In the genomic region with DNA sequence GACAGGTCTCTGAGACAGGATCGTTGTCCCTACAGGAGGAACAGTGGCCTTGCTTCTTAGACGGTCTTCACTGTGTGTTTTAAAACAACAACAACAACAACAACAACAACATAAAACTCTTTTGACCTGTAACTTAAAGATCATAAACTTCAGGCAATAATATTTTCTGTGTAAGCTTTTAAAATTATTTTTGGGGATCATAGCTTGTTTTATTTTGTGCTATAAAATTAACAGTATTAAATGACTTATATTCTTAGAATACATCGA, we compare ENCODE assay signal across 17 cellular contexts. TPM values are rescaled to one million over a fixed set of nuclear protein-coding genes. Genes with fewer than 3 reads are reported as not detected.
DNase-seq lines count a peak whose midpoint lies in the region; ATAC-seq, FAIRE-seq and TF ChIP-seq lines count a peak whose summit lies in the region.
"Had no signal": no experiment of that assay in that cellular context is flagged by ENCODE, and none has a peak within 500 bp of the region (broad histone marks: within the 10 kb centered on the region; RNA-seq: fewer than 3 reads in every experiment).

No MANE protein-coding gene starts in this region.

- H3K79me2 ChIP-seq in GM23338 (replicated peaks; ENCODE audit: insufficient read depth) (peaks cover 34% of the 10 kb centered on the region), K562 (ENCODE audit: control insufficient read depth, insufficient read depth, low read length) (peaks cover 49% of the 10 kb centered on the region)

- intact Hi-C loops in K562 (cut with micrococcal nuclease) = no loop called here
- intact Hi-C loops in right lobe of liver (cut with DNase I) = no loop called here

- peaks cover 9% of the 10 kb centered on the region; the same call in 2 of the 3 replicates for H3K4me1 Mint-ChIP-seq in GM23338

- FAIRE-seq in K562 (lab: Jason Lieb, UNC) (peak; percentile 23), small intestine (lab: Jason Lieb, UNC) (no peak)
- FAIRE-seq: G401.6, GM12892, H1 had no signal

- H3K9me3 Mint-ChIP-seq in GM23338 = no peaks in the 10 kb centered on the region
- H3K9me3 Mint-ChIP-seq: CD4-positive, CD25-positive, alpha-beta regulatory T cell had no signal

- BruUV-seq in K562 (replicated peaks; lab: Mats Ljungman, UMichigan) = no TSS peak

- DNase-seq in GM23338 (ENCODE audit: low spot score) (no peak), K562 (ENCODE audit: extremely low read depth in 1 of 4, low spot score in 3 of 4) (no peak), right lobe of liver (no peak), small intestine (no peak), HEK293T (ENCODE audit: extremely low spot score) (no peak), H7 (no peak), islet precursor cell (no peak)
- DNase-seq in activated naive CD4-positive, alpha-beta T cell (lab: John Stamatoyannopoulos, UW) = no peak
- DNase-seq: Calu3; CD4-positive, CD25-positive, alpha-beta regulatory T cell; KG1; NCI-H1092; NCI-H2107; NCI-H446 had no signal

- H3K9me1 ChIP-seq in K562 (ENCODE audit: control insufficient read depth, insufficient read depth, low read length) = peaks cover 4% of the 10 kb centered on the region

- no peak for TF ChIP-seq POLR2A in K562 (conservative IDR thresholded peaks at IDR 0.05)
- no peak for TF ChIP-seq POLR2A in right lobe of liver (IDR thresholded peaks at IDR 0.05)

- no peaks in the 10 kb centered on the region for H3K9me2 ChIP-seq in GM23338 (ENCODE audit: insufficient read depth)

- H3K36me3 Mint-ChIP-seq in GM23338 (ENCODE audit: low read depth) = peaks cover 46% of the 10 kb centered on the region

- TF ChIP-seq CTCF in GM23338 (conservative IDR thresholded peaks at IDR 0.05; ENCODE audit: low read depth in 2 of 2) (no peak), K562 (IDR thresholded peaks at IDR 0.05 in 2 of 3, conservative IDR thresholded peaks at IDR 0.05 in 1 of 3; ENCODE audit: insufficient read depth in 2 of 3, low read depth in 1 of 3, low read length in 3 of 3) (no peak), right lobe of liver (IDR thresholded peaks at IDR 0.05) (no peak)

- H3K4me2 ChIP-seq in GM23338 (no peak overlapping the region), K562 (ENCODE audit: insufficient read depth, low read length) (no peak overlapping the region)

- 79% methylated on average over 3 of the region's 3 CpGs for WGBS in K562 (ENCODE audit: insufficient coverage, low coverage, missing lambda C conversion rate)
- 57% methylated on average over 3 of the region's 3 CpGs for WGBS in right lobe of liver (ENCODE audit: insufficient coverage, low coverage, low lambda C conversion rate, missing lambda C conversion rate)
- WGBS in small intestine, 3 donors = 19 to 56% (median 40%) methylated on average over 3 of the region's 3 CpGs

- ATAC-seq in GM23338 (no peak), K562 (no peak), right lobe of liver (no peak)

- H3K4me3 Mint-ChIP-seq in GM23338 = no peak overlapping the region
- H3K4me3 Mint-ChIP-seq: CD4-positive, CD25-positive, alpha-beta regulatory T cell had no signal

- in situ Hi-C loops in K562 (cut with MboI) = loop anchor here (25.0 kb wide), 1 partner anchor 184 kb away; no protein-coding TSS in a partner anchor

- no peak for TF ChIP-seq EP300 in K562 (IDR thresholded peaks at IDR 0.05; ENCODE audit: low read length)

- H3K36me3 ChIP-seq in GM23338 (ENCODE audit: insufficient read depth) (peaks cover 21% of the 10 kb centered on the region), K562 (ENCODE audit: control insufficient read depth, insufficient read depth, low read length) (peaks cover 62% of the 10 kb centered on the region), right lobe of liver (peaks cover 0 to 14% (median 6%) of the 10 kb centered on the region in 4 donors), small intestine (ENCODE audit: control insufficient read depth in 2 of 2, insufficient read depth in 2 of 2, low read length in 2 of 2) (peaks cover 7 to 17% of the 10 kb centered on the region in 2 donors), H7 (replicated peaks; ENCODE audit: control insufficient read depth, insufficient read depth, low read length) (peaks cover 26% of the 10 kb centered on the region)

- POLR2A ChIA-PET in K562 (lab: Yijun Ruan, JAX) (interaction anchor here (0.6 to 64.4 kb wide), 11 partner anchors 7 to 150 kb away, joined by 3 to 1556 read pairs (median 18); a partner anchor contains a TSS), HEK293T (lab: Yijun Ruan, JAX) (interaction anchor here (1.9 to 2.4 kb wide), 2 partner anchors 29 to 33 kb away, joined by 5 to 8 read pairs; a partner anchor contains a TSS)

- CTCF ChIA-PET in K562 (lab: Yijun Ruan, JAX; ENCODE audit: low intra/inter-chr PET ratio) (no interaction called here), HEK293T (lab: Yijun Ruan, JAX) (interaction anchor here (1.9 kb wide), 1 partner anchor 16 kb away, joined by 7 read pairs; no protein-coding TSS in a partner anchor)

- H3K9ac ChIP-seq in K562 (ENCODE audit: insufficient read depth in 1 of 2, low read depth in 2 of 2, low read length in 2 of 2) = no peak overlapping the region

- H3K27ac ChIP-seq in GM23338 (ENCODE audit: low read depth) (no peak overlapping the region), K562 (ENCODE audit: extremely low read depth, low read depth, low read length) (no peak overlapping the region; the same call in 2 of the 3 replicates), right lobe of liver (peak overlapping the region; percentile 56 to 86 (median 85)), small intestine (ENCODE audit: low read depth in 1 of 2, low read length in 1 of 2) (peak overlapping the region; percentile 79 to 90)

- peaks cover 44% of the 10 kb centered on the region for H4K20me1 ChIP-seq in GM23338 (replicated peaks; ENCODE audit: insufficient read depth)
- peaks cover 66% of the 10 kb centered on the region for H4K20me1 ChIP-seq in K562 (replicated peaks; ENCODE audit: control insufficient read depth, insufficient read depth, low read length)

- H3K9me3 ChIP-seq in K562 (replicated peaks; ENCODE audit: control insufficient read depth, insufficient read depth, low read depth, low read length) = no peaks in the 10 kb centered on the region
- H3K9me3 ChIP-seq in right lobe of liver = no peaks in the 10 kb centered on the region
- H3K9me3 ChIP-seq in small intestine (ENCODE audit: control insufficient read depth, low read depth) = no peaks in the 10 kb centered on the region

- peaks cover 8% of the 10 kb centered on the region for H3K27me3 Mint-ChIP-seq in GM23338 (ENCODE audit: insufficient read depth, low read depth, poor library complexity)

- TF ChIP-seq RAD21 in K562 (CRISPR knock-in tag; conservative IDR thresholded peaks at IDR 0.05 in 1 of 2, IDR thresholded peaks at IDR 0.05 in 1 of 2) = no peak

- H2AFZ ChIP-seq in GM23338 (no peak overlapping the region), K562 (ENCODE audit: low read depth, low read length) (no peak overlapping the region)

- H3K4me1 ChIP-seq in GM23338 (ENCODE audit: insufficient read depth) (peaks cover 7% of the 10 kb centered on the region; the same call in 1 of the 2 replicates), K562 (replicated peaks in 1 of 2; ENCODE audit: control insufficient read depth in 2 of 2, insufficient read depth in 2 of 2, low read length in 2 of 2) (peaks cover 0 to 29% of the 10 kb centered on the region in 2 experiments; a peak in 2 of 5 replicates), right lobe of liver (peaks cover 0 to 51% (median 25%) of the 10 kb centered on the region in 4 donors), small intestine (ENCODE audit: control insufficient read depth in 2 of 2, insufficient read depth in 1 of 2, low read depth in 1 of 2, low read length in 1 of 2) (peaks cover 5 to 11% of the 10 kb centered on the region in 2 donors)

- peaks cover 16% of the 10 kb centered on the region for H3F3A ChIP-seq in GM23338 (replicated peaks; ENCODE audit: low read depth)

- H3K27ac Mint-ChIP-seq in GM23338 = peak overlapping the region; percentile 80; the same call in 1 of the 2 replicates

- H3K4me3 ChIP-seq in GM23338 (no peak overlapping the region), K562 (no peak overlapping the region), right lobe of liver (no peak overlapping the region), small intestine (ENCODE audit: low read depth in 1 of 2, low read length in 2 of 2) (no peak overlapping the region), H7 (ENCODE audit: insufficient read depth, low read depth, low read length) (no peak overlapping the region)

- peaks cover 11% of the 10 kb centered on the region; the same call in 1 of the 2 replicates for H3K27me3 ChIP-seq in GM23338 (ENCODE audit: insufficient read depth)
- H3K27me3 ChIP-seq in K562 (ENCODE audit: control insufficient read depth in 2 of 2, insufficient read depth in 2 of 2, low read length in 2 of 2) = no peaks in the 10 kb centered on the region
- no peaks in the 10 kb centered on the region for H3K27me3 ChIP-seq in right lobe of liver
- no peaks in the 10 kb centered on the region for H3K27me3 ChIP-seq in small intestine (ENCODE audit: control insufficient read depth in 2 of 2, insufficient read depth in 2 of 2, low read length in 2 of 2)
- H3K27me3 ChIP-seq in H7 (ENCODE audit: control insufficient read depth, insufficient read depth, low read length) = peaks cover 2% of the 10 kb centered on the region; the same call in 1 of the 2 replicates

RNA-seq across cellular contexts. Expression of a gene that starts 13.8 kb away (rescaled TPM):
- total RNA-seq in GM23338 (2014; rRNA removed; shearing (Covaris generic)) = 0.45 and 1.7 TPM in 2 replicates
- polyA plus RNA-seq in GM23338 (2016; fragmentation: Nextera tagmentation; extraction: Ambion mirVana) (1.4 and 1.5 TPM in 2 replicates), K562 (2011; rRNA removed) (0.04 and 0.08 TPM in 2 replicates), K562 (2014; fragmentation: Illumina TruSeq; extraction: Trizol) (0.06 TPM in 1 of 2 replicates, not detected in the other), K562 (2014; fragmentation: Nextera tagmentation; extraction: Ambion mirVana) (under 1 TPM; 0.03 to 0.06 TPM), K562 (2014; rRNA removed) (0.15 TPM in 1 of 2 replicates, not detected in the other), small intestine (1 to 10 TPM; 5.1 to 9.4 (median 6.8) TPM)
- total RNA-seq in K562 (2011; cell fraction: chromatin; rRNA removed; ENCODE audit: low replicate concordance) = 0.14 and 1.4 TPM in 2 replicates
- total RNA-seq in K562 (2011; cell fraction: nucleolus; rRNA removed) = 0.33 and 1.2 TPM in 2 replicates
- 0.53 and 0.81 TPM in 2 replicates for total RNA-seq in K562 (2011; cell fraction: nucleoplasm; rRNA removed)
- total RNA-seq in K562 (2014; rRNA removed) (0.14 TPM in 1 of 2 replicates, not detected in the other), K562 (2014; rRNA removed; fragmentation: Illumina TruSeq; extraction: Trizol) (0.10 TPM in 1 of 2 replicates, not detected in the other), K562 (2015; rRNA removed; fragmentation: Illumina TruSeq; extraction: Trizol) (0.07 TPM in 1 of 2 replicates, not detected in the other), K562 (2021) (0.20 and 0.56 TPM in 2 replicates), right lobe of liver (1 to 10 TPM in 3 of 6 experiments, under 1 TPM in 3; 0.37 to 1.4 (median 1.0) TPM)
- 0.06 TPM in 1 of 2 replicates, not detected in the other for polyA plus RNA-seq in K562 (2011; cell fraction: cytosol; rRNA removed)
- 0.80 and 0.87 TPM in 2 replicates for polyA plus RNA-seq in K562 (2011; cell fraction: nucleus; rRNA removed)
- 0.27 and 0.50 TPM in 2 replicates for polyA plus RNA-seq in K562 (2012)
- polyA minus RNA-seq in K562 (2011; rRNA and poly(A)+ RNA removed) = 0.06 TPM in 1 of 2 replicates, not detected in the other
- polyA minus RNA-seq in K562 (2011; cell fraction: cytosol; rRNA and poly(A)+ RNA removed) = not detected in 2 replicates
- 0.27 and 0.44 TPM in 2 replicates for polyA minus RNA-seq in K562 (2011; cell fraction: nucleus; rRNA and poly(A)+ RNA removed)
- total RNA-seq in H7 (2014; rRNA removed; shearing (Covaris generic)) = 0.38 and 1.5 TPM in 2 replicates
- polyA plus RNA-seq: CD4-positive, CD25-positive, alpha-beta regulatory T cell had no signal

RNA-seq across cellular contexts. Expression of a gene that starts 28.8 kb away (rescaled TPM):
- total RNA-seq in GM23338 (2014; rRNA removed; shearing (Covaris generic)) = 39.9 and 41.1 TPM in 2 replicates
- polyA plus RNA-seq in GM23338 (2016; fragmentation: Nextera tagmentation; extraction: Ambion mirVana) (7.7 and 9.2 TPM in 2 replicates), K562 (2011; rRNA removed) (63.0 and 88.5 TPM in 2 replicates), K562 (2014; fragmentation: Illumina TruSeq; extraction: Trizol) (74.3 and 89.8 TPM in 2 replicates), K562 (2014; fragmentation: Nextera tagmentation; extraction: Ambion mirVana) (1 to 10 TPM; 2.2 to 3.1 TPM), K562 (2014; rRNA removed) (115 and 129 TPM in 2 replicates), small intestine (10 to 100 TPM; 22.7 to 38.0 (median 26.8) TPM)
- total RNA-seq in K562 (2011; cell fraction: chromatin; rRNA removed; ENCODE audit: low replicate concordance) = 338 and 754 TPM in 2 replicates
- total RNA-seq in K562 (2011; cell fraction: nucleolus; rRNA removed) = 395 and 404 TPM in 2 replicates
- total RNA-seq in K562 (2011; cell fraction: nucleoplasm; rRNA removed) = 258 and 287 TPM in 2 replicates
- total RNA-seq in K562 (2014; rRNA removed) (87.2 and 120 TPM in 2 replicates), K562 (2014; rRNA removed; fragmentation: Illumina TruSeq; extraction: Trizol) (46.4 and 63.0 TPM in 2 replicates), K562 (2015; rRNA removed; fragmentation: Illumina TruSeq; extraction: Trizol) (51.3 and 53.2 TPM in 2 replicates), K562 (2021) (132 and 135 TPM in 2 replicates), right lobe of liver (10 to 100 TPM; 22.7 to 33.3 (median 27.0) TPM)
- 50.8 and 68.8 TPM in 2 replicates for polyA plus RNA-seq in K562 (2011; cell fraction: cytosol; rRNA removed)
- polyA plus RNA-seq in K562 (2011; cell fraction: nucleus; rRNA removed) = 703 and 913 TPM in 2 replicates
- 80.6 and 93.5 TPM in 2 replicates for polyA plus RNA-seq in K562 (2012)
- 64.5 and 72.9 TPM in 2 replicates for polyA minus RNA-seq in K562 (2011; rRNA and poly(A)+ RNA removed)
- polyA minus RNA-seq in K562 (2011; cell fraction: cytosol; rRNA and poly(A)+ RNA removed) = 41.9 and 49.7 TPM in 2 replicates
- 188 and 205 TPM in 2 replicates for polyA minus RNA-seq in K562 (2011; cell fraction: nucleus; rRNA and poly(A)+ RNA removed)
- 28.3 and 34.0 TPM in 2 replicates for total RNA-seq in H7 (2014; rRNA removed; shearing (Covaris generic))

RNA-seq across cellular contexts. Expression of a gene that starts 36.1 kb away (rescaled TPM):
- total RNA-seq in GM23338 (2014; rRNA removed; shearing (Covaris generic)) = 97.6 and 104 TPM in 2 replicates
- polyA plus RNA-seq in GM23338 (2016; fragmentation: Nextera tagmentation; extraction: Ambion mirVana) = 39.5 and 40.7 TPM in 2 replicates
- total RNA-seq in K562 (2011; cell fraction: chromatin; rRNA removed; ENCODE audit: low replicate concordance) = 251 and 271 TPM in 2 replicates
- 179 and 190 TPM in 2 replicates for total RNA-seq in K562 (2011; cell fraction: nucleolus; rRNA removed)
- 236 and 257 TPM in 2 replicates for total RNA-seq in K562 (2011; cell fraction: nucleoplasm; rRNA removed)
- total RNA-seq in K562 (2014; rRNA removed) = 105 and 144 TPM in 2 replicates
- total RNA-seq in K562 (2014; rRNA removed; fragmentation: Illumina TruSeq; extraction: Trizol) = 138 and 141 TPM in 2 replicates
- 124 and 128 TPM in 2 replicates for total RNA-seq in K562 (2015; rRNA removed; fragmentation: Illumina TruSeq; extraction: Trizol)
- 263 and 267 TPM in 2 replicates for total RNA-seq in K562 (2021)
- polyA plus RNA-seq in K562 (2011; rRNA removed) = 135 and 196 TPM in 2 replicates
- polyA plus RNA-seq in K562 (2011; cell fraction: cytosol; rRNA removed) = 111 and 189 TPM in 2 replicates
- polyA plus RNA-seq in K562 (2011; cell fraction: nucleus; rRNA removed) = 90.3 and 116 TPM in 2 replicates
- 90.4 and 122 TPM in 2 replicates for polyA plus RNA-seq in K562 (2012)
- 144 and 156 TPM in 2 replicates for polyA plus RNA-seq in K562 (2014; fragmentation: Illumina TruSeq; extraction: Trizol)
- 100 to 1,000 TPM; 100 to 105 TPM for polyA plus RNA-seq in K562 (2014; fragmentation: Nextera tagmentation; extraction: Ambion mirVana)
- polyA plus RNA-seq in K562 (2014; rRNA removed) = 114 and 124 TPM in 2 replicates
- 219 and 267 TPM in 2 replicates for polyA minus RNA-seq in K562 (2011; rRNA and poly(A)+ RNA removed)
- polyA minus RNA-seq in K562 (2011; cell fraction: cytosol; rRNA and poly(A)+ RNA removed) = 166 and 232 TPM in 2 replicates
- 39.9 and 84.6 TPM in 2 replicates for polyA minus RNA-seq in K562 (2011; cell fraction: nucleus; rRNA and poly(A)+ RNA removed)
- total RNA-seq in right lobe of liver = 10 to 100 TPM; 27.5 to 53.1 (median 35.2) TPM
- 10 to 100 TPM; 18.6 to 24.2 (median 19.9) TPM for polyA plus RNA-seq in small intestine
- 70.6 and 71.5 TPM in 2 replicates for total RNA-seq in H7 (2014; rRNA removed; shearing (Covaris generic))

RNA-seq across cellular contexts. Expression of a gene that starts 48.6 kb away (rescaled TPM):
- 25.9 and 38.8 TPM in 2 replicates for total RNA-seq in GM23338 (2014; rRNA removed; shearing (Covaris generic))
- polyA plus RNA-seq in GM23338 (2016; fragmentation: Nextera tagmentation; extraction: Ambion mirVana) (20.4 and 21.8 TPM in 2 replicates), K562 (2011; rRNA removed) (75.4 and 94.6 TPM in 2 replicates), K562 (2014; fragmentation: Illumina TruSeq; extraction: Trizol) (84.1 and 121 TPM in 2 replicates), K562 (2014; fragmentation: Nextera tagmentation; extraction: Ambion mirVana) (10 to 100 TPM in 1 of 2 experiments, 1 to 10 TPM in 1; 7.9 to 33.1 TPM), K562 (2014; rRNA removed) (263 and 266 TPM in 2 replicates), small intestine (10 to 100 TPM; 30.0 to 43.2 (median 31.5) TPM)
- 90.2 and 332 TPM in 2 replicates for total RNA-seq in K562 (2011; cell fraction: chromatin; rRNA removed; ENCODE audit: low replicate concordance)
- 398 and 463 TPM in 2 replicates for total RNA-seq in K562 (2011; cell fraction: nucleolus; rRNA removed)
- total RNA-seq in K562 (2011; cell fraction: nucleoplasm; rRNA removed) = 158 and 211 TPM in 2 replicates
- total RNA-seq in K562 (2014; rRNA removed) (245 and 323 TPM in 2 replicates), K562 (2014; rRNA removed; fragmentation: Illumina TruSeq; extraction: Trizol) (32.0 and 35.6 TPM in 2 replicates), K562 (2015; rRNA removed; fragmentation: Illumina TruSeq; extraction: Trizol) (120 and 129 TPM in 2 replicates), K562 (2021) (169 and 183 TPM in 2 replicates), right lobe of liver (10 to 100 TPM in 5 of 6 experiments, 1 to 10 TPM in 1; 9.3 to 32.5 (median 15.6) TPM)
- polyA plus RNA-seq in K562 (2011; cell fraction: cytosol; rRNA removed) = 137 and 308 TPM in 2 replicates
- 202 and 335 TPM in 2 replicates for polyA plus RNA-seq in K562 (2011; cell fraction: nucleus; rRNA removed)
- polyA plus RNA-seq in K562 (2012) = 114 and 118 TPM in 2 replicates
- polyA minus RNA-seq in K562 (2011; rRNA and poly(A)+ RNA removed) = 39.0 and 48.5 TPM in 2 replicates
- 53.5 and 55.4 TPM in 2 replicates for polyA minus RNA-seq in K562 (2011; cell fraction: cytosol; rRNA and poly(A)+ RNA removed)
- polyA minus RNA-seq in K562 (2011; cell fraction: nucleus; rRNA and poly(A)+ RNA removed) = 261 and 385 TPM in 2 replicates
- 42.7 and 49.1 TPM in 2 replicates for total RNA-seq in H7 (2014; rRNA removed; shearing (Covaris generic))

Comparison
In these comparisons a context has a peak if more than half of its experiments do, and no peak if none do; other contexts are left out.
1. H3K27ac ChIP-seq: peak in right lobe of liver (3 of 3) and small intestine (2 of 2); none in GM23338 (single experiment) and K562 (single experiment).